In the genomic region with DNA sequence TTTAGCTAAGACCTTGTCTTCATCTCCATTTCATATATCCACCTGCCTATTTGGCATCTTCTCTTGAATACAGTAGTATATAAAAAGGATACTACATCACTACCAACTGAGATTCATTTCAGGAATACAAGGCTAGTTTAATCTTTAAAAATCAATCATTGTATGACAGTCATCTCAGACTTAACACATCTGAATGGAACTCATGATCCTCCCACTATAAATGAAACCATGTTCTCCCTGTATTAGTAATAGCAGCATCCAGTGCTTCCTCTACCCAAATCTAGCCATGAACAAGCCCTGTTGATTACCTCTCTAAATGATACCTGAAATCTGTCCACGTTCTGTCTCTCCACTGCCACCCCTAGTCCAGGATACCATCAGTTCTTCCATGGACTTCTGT, we compare ENCODE assay signal across 22 cellular contexts.
A peak's percentile ranks its signal among the peaks of the same experiment; 100 is the strongest.
DNase-seq lines count a peak whose midpoint lies in the region; ATAC-seq, FAIRE-seq and TF ChIP-seq lines count a peak whose summit lies in the region.
"Had no signal": no experiment of that assay in that cellular context is flagged by ENCODE, and none has a peak within 500 bp of the region (broad histone marks: within the 10 kb centered on the region; RNA-seq: fewer than 3 reads in every experiment).

No MANE protein-coding gene starts in this region.

- peaks cover 6 to 7% of the 10 kb centered on the region in 2 donors for H3K36me3 Mint-ChIP-seq in activated naive CD4-positive, alpha-beta T cell treated with anti-CD3 and anti-CD28 coated beads, Interleukin-2, amount 50 U/mL, for 72 hours
- H3K36me3 Mint-ChIP-seq in stimulated activated naive B cell treated with anti-CD40 and anti-IgM and Interleukin-4, amounts not matched to agents 10 μg/mL and 1 μg/mL and 100 μg/mL, for 72 hours = peaks cover 45 to 66% of the 10 kb centered on the region in 2 donors
- H3K36me3 Mint-ChIP-seq: CD8-positive, alpha-beta memory T cell had no signal

- no peak for FAIRE-seq in D721Med (lab: Jason Lieb, UNC)
- FAIRE-seq: A204.1, GM19239, H1 had no signal

- no peaks in the 10 kb centered on the region for H3K27me3 Mint-ChIP-seq in stimulated activated naive B cell treated with anti-CD40 and anti-IgM and Interleukin-4, amounts not matched to agents 10 μg/mL and 1 μg/mL and 100 μg/mL, for 72 hours
- H3K27me3 Mint-ChIP-seq: CD4-positive, alpha-beta T cell; CD8-positive, alpha-beta memory T cell had no signal

- peak; percentile 43 to 48 for ATAC-seq in activated CD4-positive, CD25-positive, alpha-beta regulatory T cell treated with anti-CD3 and anti-CD28 coated beads, Interleukin-2, amount 50 U/mL, for 24 hours
- ATAC-seq in activated naive CD4-positive, alpha-beta T cell treated with anti-CD3 and anti-CD28 coated beads, Interleukin-2, amount 50 U/mL, for 72 hours = peak; percentile 65 to 95
- peak; percentile 65 to 86 for ATAC-seq in stimulated activated naive B cell treated with anti-CD40 and anti-IgM and Interleukin-4, amounts not matched to agents 10 μg/mL and 1 μg/mL and 100 μg/mL, for 72 hours (replicated peaks)

- no peak for TF ChIP-seq CTCF in D721Med (IDR thresholded peaks at IDR 0.05; ENCODE audit: insufficient read depth, missing control alignments)

- peaks cover 26 to 32% of the 10 kb centered on the region in 2 donors for H3K9me3 Mint-ChIP-seq in activated naive CD4-positive, alpha-beta T cell treated with anti-CD3 and anti-CD28 coated beads, Interleukin-2, amount 50 U/mL, for 72 hours
- H3K9me3 Mint-ChIP-seq in stimulated activated naive B cell treated with anti-CD40 and anti-IgM and Interleukin-4, amounts not matched to agents 10 μg/mL and 1 μg/mL and 100 μg/mL, for 72 hours = peaks cover 16 to 20% of the 10 kb centered on the region in 2 donors

- peaks cover 20 to 53% of the 10 kb centered on the region in 2 donors for H3K4me1 Mint-ChIP-seq in stimulated activated naive B cell treated with anti-CD40 and anti-IgM and Interleukin-4, amounts not matched to agents 10 μg/mL and 1 μg/mL and 100 μg/mL, for 72 hours
- H3K4me1 Mint-ChIP-seq: CD14-positive monocyte; CD8-positive, alpha-beta memory T cell had no signal

- H3K4me3 Mint-ChIP-seq in stimulated activated naive B cell treated with anti-CD40 and anti-IgM and Interleukin-4, amounts not matched to agents 10 μg/mL and 1 μg/mL and 100 μg/mL, for 72 hours = peak overlapping the region in 1 of 2 donors; percentile 5
- H3K4me3 Mint-ChIP-seq: CD14-positive monocyte; CD4-positive, alpha-beta T cell; CD8-positive, alpha-beta memory T cell had no signal

- no peak for DNase-seq in activated CD4-positive, CD25-positive, alpha-beta regulatory T cell (lab: John Stamatoyannopoulos, UW)
- DNase-seq in activated naive CD4-positive, alpha-beta T cell treated with anti-CD3 and anti-CD28 coated beads, Interleukin-2, amount 50 U/mL, for 72 hours (ENCODE audit: low spot score in 2 of 2) = no peak
- DNase-seq in activated naive CD4-positive, alpha-beta T cell treated with anti-CD3 and anti-CD28 coated beads, Interleukin-2, amount 50 U/mL, for 16 hours = no peak
- DNase-seq in stimulated activated naive B cell treated with anti-CD40 and anti-IgM and Interleukin-4, amounts not matched to agents 10 μg/mL and 1 μg/mL and 100 μg/mL, for 72 hours = no peak
- no peak for DNase-seq in NCI-H2196 treated with DMSO at 0.1 percent for 48 hours (lab: John Stamatoyannopoulos, UW; ENCODE audit: unreplicated experiment)
- no peak for DNase-seq in activated gamma-delta T cell treated with Interleukin-2 at 50 U/mL for 16 hours
- DNase-seq in D721Med (ENCODE audit: insufficient read length, low spot score) = no peak
- DNase-seq: AML-193; BE2C; CD4-positive, alpha-beta T cell; CD8-positive, alpha-beta memory T cell; DMS53; DMS79 treated with DMSO at 0.1 percent for 48 hours; GF-D8; GM23248; H7; HCEC 1CT had no signal

- H3K27ac Mint-ChIP-seq in activated naive CD4-positive, alpha-beta T cell treated with anti-CD3 and anti-CD28 coated beads, Interleukin-2, amount 50 U/mL, for 72 hours = no peak overlapping the region
- peak overlapping the region; percentile 31 for H3K27ac Mint-ChIP-seq in stimulated activated naive B cell treated with anti-CD40 and anti-IgM and Interleukin-4, amounts not matched to agents 10 μg/mL and 1 μg/mL and 100 μg/mL, for 72 hours
- H3K27ac Mint-ChIP-seq: CD14-positive monocyte; CD4-positive, alpha-beta T cell; CD8-positive, alpha-beta memory T cell had no signal
